8 cellular contexts compared by ENCODE assay signal in the genomic region with DNA sequence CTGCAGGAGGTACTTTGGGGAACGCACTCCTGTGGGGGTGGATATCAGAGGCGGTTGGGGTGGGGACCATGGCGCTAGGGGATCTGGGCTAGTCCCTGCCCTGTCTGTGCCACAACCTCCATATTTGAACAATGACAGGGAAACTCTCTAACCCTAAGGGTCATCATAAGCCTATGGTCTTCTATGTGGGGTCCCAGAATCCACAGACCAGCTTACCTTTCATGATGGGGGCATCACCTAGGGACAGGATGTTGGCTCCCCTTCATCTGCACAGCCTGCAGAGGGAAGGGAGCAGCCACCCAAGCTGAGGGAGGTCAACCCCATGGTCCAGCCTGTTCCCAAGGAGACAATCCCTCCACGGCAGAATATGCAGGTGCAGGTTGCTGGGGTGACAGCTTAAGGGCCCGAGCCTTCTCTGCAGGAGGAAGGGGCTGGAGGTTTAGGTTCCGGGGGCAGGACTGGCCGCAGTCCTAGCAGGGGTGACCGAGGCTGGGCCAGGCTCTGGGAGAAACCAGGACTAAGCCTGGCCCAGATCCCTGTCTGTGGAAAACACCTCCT. TPM values are rescaled to one million over a fixed set of nuclear protein-coding genes. Genes with fewer than 3 reads are reported as not detected.
DNase-seq lines count a peak whose midpoint lies in the region; ATAC-seq and TF ChIP-seq lines count a peak whose summit lies in the region.

No MANE protein-coding gene starts in this region.

- POLR2A ChIA-PET in activated CD4-positive, alpha-beta T cell treated with anti-CD3 and anti-CD28 coated beads for 36 hours (lab: Charles Lee): interaction anchor here (1.0 kb wide), 1 partner anchor 124 kb away, joined by 3 read pairs; the partner anchor contains the start of genes ZNF646 and ZNF668

- TF ChIP-seq CTCF in adrenal gland (IDR thresholded peaks at IDR 0.05): no peak
- no peak for TF ChIP-seq CTCF in omental fat pad (IDR thresholded peaks at IDR 0.05)

- H3K27me3 Mint-ChIP-seq in activated CD4-positive, alpha-beta T cell treated with anti-CD3 and anti-CD28 coated beads for 36 hours: no peaks in the 10 kb centered on the region

- H3K4me3 Mint-ChIP-seq in activated CD4-positive, alpha-beta T cell treated with anti-CD3 and anti-CD28 coated beads for 36 hours: peak overlapping the region; percentile 81

- H3K27ac Mint-ChIP-seq in activated CD4-positive, alpha-beta T cell treated with anti-CD3 and anti-CD28 coated beads for 36 hours: peak overlapping the region; percentile 68

- WGBS in adrenal gland, 4 donors: 73 to 83% (median 76%) methylated on average over 5 to 8 of the region's 8 CpGs

- no peak for TF ChIP-seq POLR2A in adrenal gland (IDR thresholded peaks at IDR 0.05)

- no peak for DNase-seq in activated CD4-positive, alpha-beta T cell treated with anti-CD3 and anti-CD28 coated beads for 36 hours
- no peak for DNase-seq in activated CD4-positive, alpha-beta T cell treated with anti-CD3 and anti-CD28 coated beads for 1 hour
- DNase-seq in adrenal gland (no peak), left lobe of liver (ENCODE audit: low spot score) (peak; percentile 54), NCI-H524 treated with DMSO at 0.1 percent for 48 hours (lab: John Stamatoyannopoulos, UW) (no peak), AG20443 (ENCODE audit: low spot score) (no peak), omental fat pad (ENCODE audit: low spot score) (no peak)

- no peaks in the 10 kb centered on the region for H3K27me3 ChIP-seq in adrenal gland

- no peaks in the 10 kb centered on the region for H3K9me3 ChIP-seq in adrenal gland (replicated peaks in 1 of 3)

- no peak for ATAC-seq in activated CD4-positive, alpha-beta T cell treated with anti-CD3 and anti-CD28 coated beads for 36 hours
- ATAC-seq in left lobe of liver (no peak), omental fat pad (ENCODE audit: low FRiP score) (no peak)

- intact Hi-C loops in activated CD4-positive, alpha-beta T cell treated with anti-CD3 and anti-CD28 coated beads for 36 hours (cut with DNase I, micrococcal nuclease): loop anchor here in 1 of 2 experiments (10.0 kb wide), 1 partner anchor 914 kb away; no protein-coding TSS in a partner anchor
- intact Hi-C loops in adrenal gland (cut with DNase I): no loop called here

- H3K4me1 ChIP-seq in adrenal gland (replicated peaks in 1 of 2): peaks cover 27 to 32% of the 10 kb centered on the region in 2 donors

- CTCF ChIA-PET in activated CD4-positive, alpha-beta T cell treated with anti-CD3 and anti-CD28 coated beads for 36 hours (lab: Charles Lee): interaction anchor here (1.0 to 1.4 kb wide), 4 partner anchors 9 to 192 kb away, joined by 3 to 7 read pairs (median 4); no protein-coding TSS in a partner anchor

- H3K36me3 Mint-ChIP-seq in activated CD4-positive, alpha-beta T cell treated with anti-CD3 and anti-CD28 coated beads for 36 hours (ENCODE audit: low read depth): peaks cover 4% of the 10 kb centered on the region

- H3K36me3 ChIP-seq in adrenal gland (replicated peaks in 1 of 2): no peaks in the 10 kb centered on the region

- H3K27ac ChIP-seq in adrenal gland: peak overlapping the region; percentile 15 to 94 (median 87)
- peak overlapping the region; percentile 92 for H3K27ac ChIP-seq in temporal lobe (ENCODE audit: low read depth, low read length)

- peaks cover 19% of the 10 kb centered on the region for H3K4me1 Mint-ChIP-seq in activated CD4-positive, alpha-beta T cell treated with anti-CD3 and anti-CD28 coated beads for 36 hours

- H3K4me3 ChIP-seq in adrenal gland: peak overlapping the region in 1 of 4 donors; percentile 94

- no peaks in the 10 kb centered on the region for H3K9me3 Mint-ChIP-seq in activated CD4-positive, alpha-beta T cell treated with anti-CD3 and anti-CD28 coated beads for 36 hours (ENCODE audit: low read depth)

RNA-seq across cellular contexts. Expression of gene ORAI3, which starts 1.7 kb away (rescaled TPM):
- 1 to 10 TPM; 6.9 to 7.9 TPM for total RNA-seq in activated CD4-positive, alpha-beta T cell treated with anti-CD3 and anti-CD28 coated beads for 36 hours
- total RNA-seq in adrenal gland: 100 to 1,000 TPM in 1 of 8 donors, 10 to 100 TPM in 7; 25.6 to 101 (median 88.5) TPM
- polyA plus RNA-seq in adrenal gland: 10 to 100 TPM; 19.5 to 60.5 (median 45.8) TPM
- 51.3 TPM for total RNA-seq in left lobe of liver
- 2.7 TPM for total RNA-seq in temporal lobe
- 10 to 100 TPM; 15.5 to 42.6 (median 33.9) TPM for total RNA-seq in omental fat pad

RNA-seq across cellular contexts. Expression of gene SETD1A, which starts 7.0 kb away (rescaled TPM):
- 10 to 100 TPM; 18.5 to 21.7 TPM for total RNA-seq in activated CD4-positive, alpha-beta T cell treated with anti-CD3 and anti-CD28 coated beads for 36 hours
- total RNA-seq in adrenal gland (10 to 100 TPM in 6 of 8 donors, 1 to 10 TPM in 2; 6.0 to 23.0 (median 12.8) TPM), left lobe of liver (8.2 TPM), temporal lobe (3.4 TPM), omental fat pad (10 to 100 TPM in 2 of 4 donors, 1 to 10 TPM in 2; 5.3 to 13.6 (median 9.2) TPM)
- polyA plus RNA-seq in adrenal gland: 10 to 100 TPM in 2 of 3 donors, 1 to 10 TPM in 1; 8.7 to 40.1 (median 19.1) TPM

RNA-seq across cellular contexts. Expression of gene FBXL19, which starts 27.2 kb away (rescaled TPM):
- total RNA-seq in activated CD4-positive, alpha-beta T cell treated with anti-CD3 and anti-CD28 coated beads for 36 hours: 10 to 100 TPM; 23.7 to 31.4 TPM
- total RNA-seq in adrenal gland (10 to 100 TPM in 7 of 8 donors, 1 to 10 TPM in 1; 6.6 to 17.6 (median 12.5) TPM), left lobe of liver (3.6 TPM), temporal lobe (42.3 TPM), omental fat pad (1 to 10 TPM; 4.7 to 9.1 (median 6.9) TPM)
- polyA plus RNA-seq in adrenal gland: 10 to 100 TPM in 2 of 3 donors, 1 to 10 TPM in 1; 1.6 to 74.1 (median 14.0) TPM

RNA-seq across cellular contexts. Expression of gene HSD3B7, which starts 34.4 kb away (rescaled TPM):
- 1 to 10 TPM; 1.6 to 2.2 TPM for total RNA-seq in activated CD4-positive, alpha-beta T cell treated with anti-CD3 and anti-CD28 coated beads for 36 hours
- total RNA-seq in adrenal gland (10 to 100 TPM; 26.1 to 78.8 (median 39.2) TPM), left lobe of liver (71.5 TPM), temporal lobe (0.74 TPM), omental fat pad (10 to 100 TPM; 23.2 to 45.3 (median 33.0) TPM)
- 10 to 100 TPM; 11.1 to 46.3 (median 24.3) TPM for polyA plus RNA-seq in adrenal gland

RNA-seq across cellular contexts. Expression of gene CTF1, which starts 54.2 kb away (rescaled TPM):
- total RNA-seq in activated CD4-positive, alpha-beta T cell treated with anti-CD3 and anti-CD28 coated beads for 36 hours: under 1 TPM; 0.18 TPM
- total RNA-seq in adrenal gland (10 to 100 TPM in 4 of 8 donors, 1 to 10 TPM in 4; 3.4 to 13.9 (median 9.1) TPM), left lobe of liver (0.58 TPM), temporal lobe (under 0.01 TPM), omental fat pad (1 to 10 TPM; 1.7 to 3.5 (median 2.3) TPM)
- polyA plus RNA-seq in adrenal gland: 1 to 10 TPM; 4.0 to 7.0 (median 4.7) TPM
